In the genomic region with DNA sequence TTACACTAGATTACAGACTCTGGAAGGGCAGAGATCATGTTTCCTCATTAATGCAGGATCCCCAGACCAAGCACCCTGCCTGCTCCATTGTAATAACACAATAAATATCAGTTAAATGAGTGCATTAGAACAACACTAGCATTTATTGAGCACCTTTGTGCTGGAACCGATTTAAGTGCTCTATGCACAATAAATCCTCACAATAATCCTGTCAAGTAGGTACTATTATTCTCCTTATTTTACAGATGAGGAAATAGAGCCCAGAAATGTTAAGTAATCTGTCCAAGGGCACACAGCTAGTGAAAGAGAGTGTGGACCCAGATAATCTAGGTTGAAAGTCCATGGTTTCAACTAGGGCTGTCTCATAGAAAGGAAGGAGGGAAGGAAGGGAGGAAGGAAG, we compare ENCODE assay signal across 19 cellular contexts.
A peak's percentile ranks its signal among the peaks of the same experiment; 100 is the strongest.
DNase-seq lines count a peak whose midpoint lies in the region; ATAC-seq and TF ChIP-seq lines count a peak whose summit lies in the region.
"Had no signal": no experiment of that assay in that cellular context is flagged by ENCODE, and none has a peak within 500 bp of the region (broad histone marks: within the 10 kb centered on the region; RNA-seq: fewer than 3 reads in every experiment).

No MANE protein-coding gene starts in this region.

- no peaks in the 10 kb centered on the region for H3K36me3 Mint-ChIP-seq in nephron progenitor cell (ENCODE audit: low read depth)
- H3K36me3 Mint-ChIP-seq: activated naive CD4-positive, alpha-beta T cell treated with anti-CD3 and anti-CD28 coated beads, Interleukin-2, amount 50 U/mL, for 24 hours; CD14-positive monocyte had no signal

- peaks cover 48% of the 10 kb centered on the region for H3K4me1 Mint-ChIP-seq in nephron progenitor cell
- H3K4me1 Mint-ChIP-seq: activated naive CD4-positive, alpha-beta T cell treated with anti-CD3 and anti-CD28 coated beads, Interleukin-2, amount 50 U/mL, for 24 hours; IgD-negative memory B cell had no signal

- H3K4me3 Mint-ChIP-seq in nephron progenitor cell = no peak overlapping the region
- H3K4me3 Mint-ChIP-seq: activated CD8-positive, alpha-beta T cell treated with anti-CD3 and anti-CD28 coated beads for 36 hours; activated naive CD4-positive, alpha-beta T cell treated with anti-CD3 and anti-CD28 coated beads, Interleukin-2, amount 50 U/mL, for 24 hours; CD14-positive monocyte; IgD-negative memory B cell had no signal

- no peak for TF ChIP-seq CTCF in nephron progenitor cell (IDR thresholded peaks at IDR 0.05)

- CTCF ChIA-PET in HEK293T (lab: Yijun Ruan, JAX) = interaction anchor here (0.7 kb wide), 1 partner anchor 71 kb away, joined by 3 read pairs; no protein-coding TSS in a partner anchor

- DNase-seq in NCI-H345 treated with DMSO at 0.1 percent for 48 hours (lab: John Stamatoyannopoulos, UW; ENCODE audit: unreplicated experiment) (peak; percentile 97), NCI-H345 (lab: John Stamatoyannopoulos, UW) (no peak), HEK293T (ENCODE audit: extremely low spot score) (no peak), NCI-H748 treated with DMSO at 0.1 percent for 48 hours (lab: John Stamatoyannopoulos, UW) (peak; percentile 16), nephron progenitor cell (no peak), OCI-M1 (lab: John Stamatoyannopoulos, UW) (no peak)
- DNase-seq: activated CD4-positive, CD25-positive, alpha-beta regulatory T cell treated with anti-CD3 and anti-CD28 coated beads, Interleukin-2, amount 50 U/mL, for 72 hours; activated CD8-positive, alpha-beta T cell treated with anti-CD3 and anti-CD28 coated beads for 36 hours; Calu3; H7; left ventricle myocardium inferior; NCI-H1436; NCI-H510A; stimulated activated naive CD8-positive, alpha-beta T cell treated with anti-CD3 and anti-CD28 coated beads, Interleukin-15, Interleukin-2, amounts not matched to agents 100 U/mL and 50 U/mL, for 24 hours had no signal

- no peaks in the 10 kb centered on the region for H3K9me3 Mint-ChIP-seq in nephron progenitor cell
- H3K9me3 Mint-ChIP-seq: activated CD8-positive, alpha-beta T cell treated with anti-CD3 and anti-CD28 coated beads for 36 hours; activated naive CD4-positive, alpha-beta T cell treated with anti-CD3 and anti-CD28 coated beads, Interleukin-2, amount 50 U/mL, for 24 hours; activated T-helper 2 cell treated with anti-CD3 and anti-CD28 coated beads, Interferon-gamma antibody, Interleukin-2, Interleukin-4, amounts not matched to agents 10 μg/mL and 5 μg/mL and 100 μg/mL, durations not matched to agents 14 hours and 24 hours and 36 hours; IgD-negative memory B cell had no signal

- ATAC-seq in HG03439 (IDR thresholded peaks at IDR 0.05; ENCODE audit: unreplicated experiment) = no peak
- ATAC-seq: activated CD8-positive, alpha-beta T cell treated with anti-CD3 and anti-CD28 coated beads for 36 hours; stimulated activated naive CD8-positive, alpha-beta T cell treated with anti-CD3 and anti-CD28 coated beads, Interleukin-15, Interleukin-2, amounts not matched to agents 100 U/mL and 50 U/mL, for 24 hours had no signal

- POLR2A ChIA-PET in HEK293T (lab: Yijun Ruan, JAX) = no interaction called here

- peak overlapping the region; percentile 33 for H3K27ac Mint-ChIP-seq in nephron progenitor cell
- H3K27ac Mint-ChIP-seq: activated CD8-positive, alpha-beta T cell treated with anti-CD3 and anti-CD28 coated beads for 36 hours; activated naive CD4-positive, alpha-beta T cell treated with anti-CD3 and anti-CD28 coated beads, Interleukin-2, amount 50 U/mL, for 24 hours; activated T-helper 2 cell treated with anti-CD3 and anti-CD28 coated beads, Interferon-gamma antibody, Interleukin-2, Interleukin-4, amounts not matched to agents 10 μg/mL and 5 μg/mL and 100 μg/mL, durations not matched to agents 14 hours and 24 hours and 36 hours had no signal

- H3K27me3 Mint-ChIP-seq in nephron progenitor cell (ENCODE audit: low read depth, poor library complexity) = peaks cover 6% of the 10 kb centered on the region

TF ChIP-seq in HEK293T, 16 proteins besides CTCF, POLR2A, EP300 and RAD21:
- TF ChIP-seq BHLHE40 (IDR thresholded peaks at IDR 0.05; ENCODE audit: borderline replicate concordance) (no peak), PKNOX1 (IDR thresholded peaks at IDR 0.05) (peak; percentile 80), ARNT (IDR thresholded peaks at IDR 0.05) (no peak), L3MBTL2 (conservative IDR thresholded peaks at IDR 0.05) (no peak)
TF ChIP-seq in HEK293T: peak in this region for 1.

Comparison
In these comparisons a context has a peak if more than half of its experiments do, and no peak if none do; other contexts are left out.
1. DNase-seq: peak in NCI-H345 treated with DMSO at 0.1 percent for 48 hours (single experiment) and NCI-H748 treated with DMSO at 0.1 percent for 48 hours (single experiment); none in NCI-H345 (single experiment), HEK293T (single experiment), nephron progenitor cell (single experiment) and OCI-M1 (single experiment).